15 cellular contexts compared by ENCODE assay signal in genomic region chr17:39820541-39820940, GRCh38. TPM values are rescaled to one million over a fixed set of nuclear protein-coding genes. Genes with fewer than 3 reads are reported as not detected.
DNase-seq lines count a peak whose midpoint lies in the region; ATAC-seq, FAIRE-seq and TF ChIP-seq lines count a peak whose summit lies in the region.
"Had no signal": no experiment of that assay in that cellular context is flagged by ENCODE, and none has a peak within 500 bp of the region (broad histone marks: within the 10 kb centered on the region; RNA-seq: fewer than 3 reads in every experiment).

No MANE protein-coding gene starts in this region.

- TF ChIP-seq POLR2A in HepG2 (IDR thresholded peaks at IDR 0.05; ENCODE audit: insufficient read depth in 1 of 2, low read depth in 2 of 2, low read length in 2 of 2) (no peak), right lobe of liver (IDR thresholded peaks at IDR 0.05) (no peak)

- H2AK5ac ChIP-seq in trophoblast cell (ENCODE audit: low read length) = no peak overlapping the region

- H3K23ac ChIP-seq in trophoblast cell (ENCODE audit: low read length) = no peak overlapping the region

- H3K27me3 ChIP-seq in HepG2 (ENCODE audit: control insufficient read depth in 1 of 2, insufficient read depth in 2 of 2, low read length in 2 of 2) = no peaks in the 10 kb centered on the region
- no peaks in the 10 kb centered on the region for H3K27me3 ChIP-seq in right lobe of liver
- peaks cover 2% of the 10 kb centered on the region for H3K27me3 ChIP-seq in WERI-Rb-1 (ENCODE audit: insufficient read depth, low read depth, severe bottlenecking)
- H3K27me3 ChIP-seq in left lung = peaks cover 0 to 5% of the 10 kb centered on the region in 2 donors
- no peaks in the 10 kb centered on the region for H3K27me3 ChIP-seq in trophoblast cell (ENCODE audit: insufficient read depth, low read length)
- peaks cover 0 to 2% of the 10 kb centered on the region in 2 donors for H3K27me3 ChIP-seq in aorta (ENCODE audit: control insufficient read depth in 1 of 2, insufficient read depth in 2 of 2, low read length in 1 of 2)

- H3K79me2 ChIP-seq in HepG2 (ENCODE audit: insufficient read depth, low read length) (no peaks in the 10 kb centered on the region), trophoblast cell (ENCODE audit: control insufficient read depth, insufficient read depth, low read length, poor library complexity) (no peaks in the 10 kb centered on the region)

- H3K4me3 ChIP-seq in HepG2 (replicated peaks in 1 of 3; ENCODE audit: insufficient read depth in 1 of 3, low read depth in 2 of 3, low read length in 3 of 3) (no peak overlapping the region), right lobe of liver (no peak overlapping the region), WERI-Rb-1 (ENCODE audit: low read depth, low read length) (no peak overlapping the region), left lung (no peak overlapping the region), trophoblast cell (ENCODE audit: low read depth, low read length) (no peak overlapping the region), kidney (ENCODE audit: low read length in 2 of 2) (no peak overlapping the region), aorta (ENCODE audit: low read length in 2 of 2) (no peak overlapping the region)

- POLR2A ChIA-PET in HepG2 (lab: Yijun Ruan, JAX) = no interaction called here

- no peaks in the 10 kb centered on the region for H3K4me1 ChIP-seq in HepG2 (ENCODE audit: insufficient read depth, low read length)
- H3K4me1 ChIP-seq in right lobe of liver = no peaks in the 10 kb centered on the region
- peaks cover 5 to 6% of the 10 kb centered on the region in 2 donors for H3K4me1 ChIP-seq in left lung
- no peaks in the 10 kb centered on the region for H3K4me1 ChIP-seq in trophoblast cell (ENCODE audit: control insufficient read depth in 1 of 2, insufficient read depth in 2 of 2, low read length in 2 of 2)
- no peaks in the 10 kb centered on the region for H3K4me1 ChIP-seq in kidney (ENCODE audit: control insufficient read depth in 1 of 2, insufficient read depth in 1 of 2, low read depth in 1 of 2, low read length in 2 of 2)
- no peaks in the 10 kb centered on the region for H3K4me1 ChIP-seq in aorta (ENCODE audit: control insufficient read depth in 1 of 2, insufficient read depth in 2 of 2, low read length in 2 of 2)

- TF ChIP-seq CTCF in HepG2 (CRISPR knock-in tag; IDR thresholded peaks at IDR 0.05) (0 out of 2 replicates have a peak, but pooled peaks have one; percentile 21), right lobe of liver (IDR thresholded peaks at IDR 0.05) (no peak), WERI-Rb-1 (IDR thresholded peaks at IDR 0.05; ENCODE audit: low read depth, low read length) (0 out of 2 replicates have a peak, but pooled peaks have one; percentile 12), left lung (IDR thresholded peaks at IDR 0.05) (no peak), kidney (IDR thresholded peaks at IDR 0.05; ENCODE audit: borderline replicate concordance, extremely low read depth, insufficient read depth) (no peak)

- H3K9me3 ChIP-seq in HepG2 (ENCODE audit: low read length) (peaks cover 18% of the 10 kb centered on the region), right lobe of liver (no peaks in the 10 kb centered on the region), WERI-Rb-1 (ENCODE audit: severe bottlenecking) (peaks cover 24% of the 10 kb centered on the region), left lung (peaks cover 0 to 21% of the 10 kb centered on the region in 2 donors), trophoblast cell (ENCODE audit: insufficient read depth, low read depth, low read length) (peaks cover 9% of the 10 kb centered on the region), kidney (ENCODE audit: control insufficient read depth in 1 of 2, low read length in 2 of 2) (peaks cover 0 to 9% of the 10 kb centered on the region in 2 donors), aorta (ENCODE audit: control insufficient read depth, low read length) (peaks cover 4% of the 10 kb centered on the region)

- no peak for TF ChIP-seq RAD21 in HepG2 (CRISPR knock-in tag; IDR thresholded peaks at IDR 0.05)

- intact Hi-C loops in HepG2 (cut with micrococcal nuclease; ENCODE audit: unreplicated experiment) = no loop called here
- intact Hi-C loops in right lobe of liver (cut with DNase I) = loop anchor here in 1 of 2 donors (10.0 kb wide), 1 partner anchor 56 kb away; no protein-coding TSS in a partner anchor
- intact Hi-C loops in left lung (cut with DNase I) = no loop called here
- intact Hi-C loops in kidney (cut with DNase I) = no loop called here
- intact Hi-C loops in aorta (cut with DNase I) = no loop called here

- no peaks in the 10 kb centered on the region for H4K20me1 ChIP-seq in HepG2 (ENCODE audit: insufficient read depth, low read length)

- WGBS in HepG2 (ENCODE audit: low lambda C conversion rate) = 1% methylated on average over 4 of the region's 4 CpGs
- 20% methylated on average over 4 of the region's 4 CpGs for WGBS in right lobe of liver (ENCODE audit: insufficient coverage, low coverage, low lambda C conversion rate, missing lambda C conversion rate)
- no CpG with 5 or more reads among the region's 4 CpGs for WGBS in trophoblast cell (ENCODE audit: extremely low coverage, insufficient coverage, insufficient read length)
- 49% methylated on average over 4 of the region's 4 CpGs for WGBS in aorta, 2 donors

- H3K4me2 ChIP-seq in HepG2 (ENCODE audit: low read depth, low read length) (no peak overlapping the region), trophoblast cell (ENCODE audit: low read length) (no peak overlapping the region)

- H2BK5ac ChIP-seq in trophoblast cell (ENCODE audit: low read depth, low read length, poor library complexity) = no peak overlapping the region

- no peak overlapping the region for H4K8ac ChIP-seq in trophoblast cell (ENCODE audit: low read depth, low read length)

- H2AFZ ChIP-seq in HepG2 (ENCODE audit: low read length) (no peak overlapping the region), trophoblast cell (ENCODE audit: insufficient read depth, low read length, poor library complexity) (no peak overlapping the region)

- H3K27ac ChIP-seq in HepG2 (ENCODE audit: extremely low read length, insufficient read depth, low read length) (no peak overlapping the region), right lobe of liver (no peak overlapping the region), WERI-Rb-1 (no peak overlapping the region), left lung (no peak overlapping the region), trophoblast cell (ENCODE audit: low read depth, low read length) (no peak overlapping the region), kidney (ENCODE audit: low read depth in 2 of 2, low read length in 2 of 2) (no peak overlapping the region), aorta (ENCODE audit: low read depth in 1 of 2, low read length in 2 of 2) (no peak overlapping the region)

- no peak for DNase-seq in HepG2 (ENCODE audit: low spot score)
- DNase-seq in right lobe of liver = no peak
- peak; percentile 18 for DNase-seq in WERI-Rb-1
- DNase-seq in left lung = no peak
- no peak for DNase-seq in trophoblast cell
- no peak for DNase-seq in kidney
- no peak for DNase-seq in KBM-7
- DNase-seq in aorta = no peak
- DNase-seq: activated CD8-positive, alpha-beta memory T cell treated with anti-CD3 and anti-CD28 coated beads for 24 hours; amygdala; DMS53; H7; midbrain; NCI-H510A had no signal

- H3K9ac ChIP-seq in HepG2 (ENCODE audit: insufficient read depth, low read depth, low read length) = no peak overlapping the region
- H3K9ac ChIP-seq in trophoblast cell (ENCODE audit: low read length) = no peak overlapping the region
- no peak overlapping the region for H3K9ac ChIP-seq in kidney (ENCODE audit: low read length in 2 of 2)

- ATAC-seq in HepG2 (no peak), right lobe of liver (no peak), left lung (peak; percentile 78), aorta (ENCODE audit: low FRiP score) (no peak)

- no peak overlapping the region for H3K14ac ChIP-seq in trophoblast cell (ENCODE audit: low read length)

- CTCF ChIA-PET in HepG2 (lab: Yijun Ruan, JAX; ENCODE audit: low intra/inter-chr PET ratio, low total read pairs) = no interaction called here

- H4K91ac ChIP-seq in trophoblast cell (ENCODE audit: low read depth, low read length) = no peak overlapping the region

- H3K36me3 ChIP-seq in HepG2 (replicated peaks in 1 of 2; ENCODE audit: control insufficient read depth in 1 of 2, insufficient read depth in 2 of 2, low read length in 2 of 2) = no peaks in the 10 kb centered on the region
- H3K36me3 ChIP-seq in right lobe of liver = no peaks in the 10 kb centered on the region
- H3K36me3 ChIP-seq in WERI-Rb-1 = no peaks in the 10 kb centered on the region
- H3K36me3 ChIP-seq in left lung = peaks cover 0 to 4% of the 10 kb centered on the region in 2 donors
- no peaks in the 10 kb centered on the region for H3K36me3 ChIP-seq in trophoblast cell (ENCODE audit: control insufficient read depth in 1 of 2, insufficient read depth in 2 of 2, low read length in 2 of 2)
- no peaks in the 10 kb centered on the region for H3K36me3 ChIP-seq in kidney (ENCODE audit: control insufficient read depth in 1 of 2, insufficient read depth in 2 of 2, low read length in 2 of 2)
- no peaks in the 10 kb centered on the region for H3K36me3 ChIP-seq in aorta (ENCODE audit: control insufficient read depth in 1 of 2, insufficient read depth in 2 of 2, low read length in 1 of 2)

- H4K12ac ChIP-seq in trophoblast cell (ENCODE audit: low read depth, low read length) = no peak overlapping the region

- no TSS peak for BruUV-seq in HepG2 (replicated peaks; lab: Mats Ljungman, UMichigan)

- H3K79me1 ChIP-seq in trophoblast cell (ENCODE audit: low read length) = no peaks in the 10 kb centered on the region

- no peak for FAIRE-seq in HepG2 (lab: Jason Lieb, UNC)
- no peak for FAIRE-seq in kidney (lab: Jason Lieb, UNC)

- TF ChIP-seq EP300 in HepG2 (IDR thresholded peaks at IDR 0.05; ENCODE audit: low read depth in 2 of 2, low read length in 2 of 2) = no peak
- TF ChIP-seq EP300 in HepG2 (CRISPR knock-in tag; IDR thresholded peaks at IDR 0.05; ENCODE audit: borderline replicate concordance) = no peak

- in situ Hi-C loops in HepG2 (cut with HindIII; ENCODE audit: extremely low pct_ligation_motif_present, low pct_unique_long_range_greater_than_20kb) (no loop called here), KBM-7 (cut with MboI; ENCODE audit: low pct_unique_long_range_greater_than_20kb, low sequenced_read_pairs) (no loop called here)

- no peak overlapping the region for H2BK120ac ChIP-seq in trophoblast cell (ENCODE audit: insufficient read depth, low read length, poor library complexity)

- H3K18ac ChIP-seq in trophoblast cell (ENCODE audit: low read length) = no peak overlapping the region

- no peak overlapping the region for H2BK12ac ChIP-seq in trophoblast cell (ENCODE audit: low read length)

- H3K4ac ChIP-seq in trophoblast cell (ENCODE audit: low read depth, low read length) = no peak overlapping the region

RNA-seq across cellular contexts. Expression of gene IKZF3, which starts 43.6 kb away (rescaled TPM):
- total RNA-seq in HepG2 (2016; rRNA removed; fragmentation: Illumina TruSeq; extraction: Trizol) (not detected in 2 replicates), right lobe of liver (1 to 10 TPM in 3 of 6 experiments, under 1 TPM in 3; 0.22 to 1.9 (median 0.92) TPM), left lung (1 to 10 TPM; 3.3 to 6.6 TPM), kidney (10.2 TPM), aorta (1 to 10 TPM; 1.7 to 2.8 TPM)
- under 0.01 TPM in 1 of 2 replicates, not detected in the other for total RNA-seq in HepG2 (2016; cell fraction: cytosol; rRNA removed; fragmentation: Illumina TruSeq; extraction: Trizol; ENCODE audit: low read depth)
- not detected in 2 replicates for total RNA-seq in HepG2 (2016; cell fraction: insoluble cytoplasmic fraction; rRNA removed; fragmentation: Illumina TruSeq; extraction: Trizol)
- total RNA-seq in HepG2 (2016; cell fraction: membrane; rRNA removed; fragmentation: Illumina TruSeq; extraction: Trizol) = not detected in 2 replicates
- total RNA-seq in HepG2 (2016; cell fraction: nucleus; rRNA removed; fragmentation: Illumina TruSeq; extraction: Trizol) = not detected in 2 replicates
- polyA plus RNA-seq in HepG2 (2011; rRNA removed) (not detected in 2 replicates), kidney (ENCODE audit: insufficient read depth, low read depth, low replicate concordance) (0.09 TPM), aorta (under 1 TPM; 0.03 to 0.75 TPM)
- polyA plus RNA-seq in HepG2 (2011; cell fraction: cytosol; rRNA removed) = 0.01 and 0.03 TPM in 2 replicates
- 0.03 TPM in 1 of 2 replicates, not detected in the other for polyA plus RNA-seq in HepG2 (2011; cell fraction: nucleus; rRNA removed)
- polyA plus RNA-seq in HepG2 (2012) = not detected in 2 replicates
- polyA plus RNA-seq in HepG2 (2016; cell fraction: cytosol; fragmentation: Illumina TruSeq; extraction: Trizol; ENCODE audit: low read depth) = not detected in 2 replicates
- polyA plus RNA-seq in HepG2 (2016; cell fraction: insoluble cytoplasmic fraction; fragmentation: Illumina TruSeq; extraction: Trizol; ENCODE audit: low read depth) = not detected in 2 replicates
- polyA plus RNA-seq in HepG2 (2016; cell fraction: membrane; fragmentation: Illumina TruSeq; extraction: Trizol; ENCODE audit: low read depth) = not detected in 2 replicates
- not detected in 2 replicates for polyA plus RNA-seq in HepG2 (2016; cell fraction: nucleus; fragmentation: Illumina TruSeq; extraction: Trizol; ENCODE audit: insufficient read depth, low read depth)
- polyA minus RNA-seq in HepG2 (2011; rRNA and poly(A)+ RNA removed; ENCODE audit: low replicate concordance) = 0.07 TPM in 1 of 2 replicates, not detected in the other
- not detected in 2 replicates for polyA minus RNA-seq in HepG2 (2011; cell fraction: cytosol; rRNA and poly(A)+ RNA removed)
- not detected in 2 replicates for polyA minus RNA-seq in HepG2 (2011; cell fraction: nucleus; rRNA and poly(A)+ RNA removed)
- polyA plus RNA-seq in trophoblast cell (2013) = 0.04 and 0.05 TPM in 2 replicates

RNA-seq across cellular contexts. Expression of gene ZPBP2, which starts 47.5 kb away (rescaled TPM):
- not detected in 2 replicates for total RNA-seq in HepG2 (2016; rRNA removed; fragmentation: Illumina TruSeq; extraction: Trizol)
- total RNA-seq in HepG2 (2016; cell fraction: cytosol; rRNA removed; fragmentation: Illumina TruSeq; extraction: Trizol; ENCODE audit: low read depth) = not detected in 2 replicates
- total RNA-seq in HepG2 (2016; cell fraction: insoluble cytoplasmic fraction; rRNA removed; fragmentation: Illumina TruSeq; extraction: Trizol) = not detected in 2 replicates
- total RNA-seq in HepG2 (2016; cell fraction: membrane; rRNA removed; fragmentation: Illumina TruSeq; extraction: Trizol) = not detected in 2 replicates
- not detected in 2 replicates for total RNA-seq in HepG2 (2016; cell fraction: nucleus; rRNA removed; fragmentation: Illumina TruSeq; extraction: Trizol)
- polyA plus RNA-seq in HepG2 (2011; rRNA removed) = not detected in 2 replicates
- polyA plus RNA-seq in HepG2 (2011; cell fraction: cytosol; rRNA removed) = not detected in 2 replicates
- polyA plus RNA-seq in HepG2 (2011; cell fraction: nucleus; rRNA removed) = not detected in 2 replicates
- polyA plus RNA-seq in HepG2 (2012) = not detected in 2 replicates
- polyA plus RNA-seq in HepG2 (2016; cell fraction: cytosol; fragmentation: Illumina TruSeq; extraction: Trizol; ENCODE audit: low read depth) = not detected in 2 replicates
- not detected in 2 replicates for polyA plus RNA-seq in HepG2 (2016; cell fraction: insoluble cytoplasmic fraction; fragmentation: Illumina TruSeq; extraction: Trizol; ENCODE audit: low read depth)
- not detected in 2 replicates for polyA plus RNA-seq in HepG2 (2016; cell fraction: membrane; fragmentation: Illumina TruSeq; extraction: Trizol; ENCODE audit: low read depth)
- polyA plus RNA-seq in HepG2 (2016; cell fraction: nucleus; fragmentation: Illumina TruSeq; extraction: Trizol; ENCODE audit: insufficient read depth, low read depth) = not detected in 2 replicates
- polyA minus RNA-seq in HepG2 (2011; rRNA and poly(A)+ RNA removed; ENCODE audit: low replicate concordance) = not detected in 2 replicates
- not detected in 2 replicates for polyA minus RNA-seq in HepG2 (2011; cell fraction: cytosol; rRNA and poly(A)+ RNA removed)
- not detected in 2 replicates for polyA minus RNA-seq in HepG2 (2011; cell fraction: nucleus; rRNA and poly(A)+ RNA removed)
- total RNA-seq in right lobe of liver = not detected
- total RNA-seq in left lung = not detected
- polyA plus RNA-seq in trophoblast cell (2013) = not detected in 2 replicates
- not detected for total RNA-seq in kidney
- not detected for polyA plus RNA-seq in kidney (ENCODE audit: insufficient read depth, low read depth, low replicate concordance)
- not detected for total RNA-seq in aorta
- polyA plus RNA-seq in aorta = not detected
- total RNA-seq: H7, urinary bladder had no signal

Comparison
In these comparisons a context has a peak if more than half of its experiments do, and no peak if none do; other contexts are left out.
1. CTCF ChIP-seq: peak in HepG2 (single experiment) and WERI-Rb-1 (single experiment); none in right lobe of liver (0 of 4), left lung (0 of 2) and kidney (single experiment).